ENCODE assay signal across 25 cellular contexts in genomic region chr7:20647051-20647450, GRCh38. TPM values are rescaled to one million over a fixed set of nuclear protein-coding genes. Genes with fewer than 3 reads are reported as not detected.
DNase-seq lines count a peak whose midpoint lies in the region; ATAC-seq and TF ChIP-seq lines count a peak whose summit lies in the region.
"Had no signal": no experiment of that assay in that cellular context is flagged by ENCODE, and none has a peak within 500 bp of the region (broad histone marks: within the 10 kb centered on the region; RNA-seq: fewer than 3 reads in every experiment).

No MANE protein-coding gene starts in this region.

- no peak overlapping the region for H3K4me2 ChIP-seq in fibroblast of lung (ENCODE audit: extremely low read depth, insufficient read depth, low read length)
- H3K4me2 ChIP-seq: KMS-11 had no signal

- no peaks in the 10 kb centered on the region for H3K4me1 ChIP-seq in breast epithelium
- H3K4me1 ChIP-seq in fibroblast of lung (ENCODE audit: control insufficient read depth, extremely low read depth, insufficient read depth, low read length) = no peaks in the 10 kb centered on the region
- H3K4me1 ChIP-seq: Peyer's patch had no signal

- no peaks in the 10 kb centered on the region for H3K27me3 Mint-ChIP-seq in MCF 10A (ENCODE audit: insufficient read depth, unreplicated experiment)

- no peak for TF ChIP-seq CTCF in breast epithelium (IDR thresholded peaks at IDR 0.05)
- no peak for TF ChIP-seq CTCF in MCF 10A (IDR thresholded peaks at IDR 0.05; ENCODE audit: unreplicated experiment)
- TF ChIP-seq CTCF in fibroblast of lung (conservative IDR thresholded peaks at IDR 0.05 in 1 of 2, IDR thresholded peaks at IDR 0.05 in 1 of 2; ENCODE audit: low read depth in 1 of 2, low read length in 2 of 2) = no peak

- intact Hi-C loops in breast epithelium (cut with DNase I; ENCODE audit: low total_unique reads) (no loop called here), MCF 10A (cut with micrococcal nuclease) (no loop called here)

- no peaks in the 10 kb centered on the region for H3K79me2 ChIP-seq in fibroblast of lung (ENCODE audit: control insufficient read depth, insufficient read depth, low read length)

- POLR2A ChIA-PET in MCF 10A (lab: Yijun Ruan, JAX) = interaction anchor here (1.0 kb wide), 1 partner anchor 11 kb away, joined by 3 read pairs; no protein-coding TSS in a partner anchor

- no peak for ATAC-seq in HG02981 (IDR thresholded peaks at IDR 0.05; ENCODE audit: unreplicated experiment)
- no peak for ATAC-seq in HG03139 (IDR thresholded peaks at IDR 0.05; ENCODE audit: unreplicated experiment)

- H3K4me1 Mint-ChIP-seq in MCF 10A (ENCODE audit: insufficient read depth, unreplicated experiment) = peaks cover 10% of the 10 kb centered on the region
- H3K4me1 Mint-ChIP-seq: CD14-positive monocyte had no signal

- H3K27me3 ChIP-seq in breast epithelium (no peaks in the 10 kb centered on the region), fibroblast of lung (ENCODE audit: control insufficient read depth, insufficient read depth, low read length) (no peaks in the 10 kb centered on the region)
- H3K27me3 ChIP-seq: Peyer's patch had no signal

- H2AFZ ChIP-seq in fibroblast of lung (ENCODE audit: low read length) = no peak overlapping the region

- no peaks in the 10 kb centered on the region for H4K20me1 ChIP-seq in fibroblast of lung (ENCODE audit: control insufficient read depth, extremely low read depth, insufficient read depth, low read length)

- BruUV-seq in MCF 10A (replicated peaks; lab: Mats Ljungman, UMichigan) = no TSS peak

- H3K36me3 Mint-ChIP-seq in MCF 10A (ENCODE audit: insufficient read depth, unreplicated experiment) = no peaks in the 10 kb centered on the region
- H3K36me3 Mint-ChIP-seq: CD14-positive monocyte had no signal

- TF ChIP-seq POLR2A in breast epithelium (IDR thresholded peaks at IDR 0.05) = no peak

- no peak overlapping the region for H3K27ac Mint-ChIP-seq in MCF 10A (ENCODE audit: low read depth, unreplicated experiment)
- H3K27ac Mint-ChIP-seq: CD14-positive monocyte, H9 had no signal

- no peak overlapping the region for H3K4me3 Mint-ChIP-seq in MCF 10A (ENCODE audit: unreplicated experiment)
- H3K4me3 Mint-ChIP-seq: CD14-positive monocyte, H9 had no signal

- no peaks in the 10 kb centered on the region for H3K36me3 ChIP-seq in breast epithelium
- no peaks in the 10 kb centered on the region for H3K36me3 ChIP-seq in fibroblast of lung (ENCODE audit: control insufficient read depth, insufficient read depth, low read length)
- H3K36me3 ChIP-seq: Peyer's patch had no signal

- H3K9ac ChIP-seq in fibroblast of lung (ENCODE audit: insufficient read depth, low read length) = no peak overlapping the region
- H3K9ac ChIP-seq: KMS-11 had no signal

- DNase-seq in breast epithelium (ENCODE audit: low spot score in 2 of 2) (no peak), MCF 10A (ENCODE audit: unreplicated experiment) (no peak), fibroblast of lung (ENCODE audit: low read depth in 2 of 2) (peak; percentile 1 to 49), renal cortical epithelial cell (ENCODE audit: low read depth) (peak; percentile 42), NCI-H82 (lab: John Stamatoyannopoulos, UW) (no peak), dedifferentiated amniotic fluid mesenchymal stem cell (ENCODE audit: extremely low spot score) (no peak)
- DNase-seq: COR-L47; DMS 273 treated with DMSO at 0.1 percent for 48 hours; H9; MM.1S; NCI-H1092 treated with DMSO at 0.1 percent for 48 hours; NCI-H146; NCI-H2081; NCI-H2171 treated with DMSO at 0.1 percent for 48 hours; NCI-H446 treated with DMSO at 0.1 percent for 48 hours; NK-92 treated with Interleukin-12 subunit alpha and Interleukin-12 subunit beta, amount 100 ng/mL, for 24 hours; Peyer's patch had no signal

- no peaks in the 10 kb centered on the region for H3K9me3 ChIP-seq in breast epithelium
- H3K9me3 ChIP-seq in fibroblast of lung (ENCODE audit: control insufficient read depth, insufficient read depth, low read depth, low read length) = no peaks in the 10 kb centered on the region
- H3K9me3 ChIP-seq: Peyer's patch had no signal

- peak overlapping the region; percentile 46 to 63 for H3K27ac ChIP-seq in breast epithelium
- no peak overlapping the region for H3K27ac ChIP-seq in fibroblast of lung (ENCODE audit: insufficient read depth, low read length)
- H3K27ac ChIP-seq: 22Rv1, HL-60, KMS-11, Peyer's patch had no signal

- H3K9me3 Mint-ChIP-seq in MCF 10A (ENCODE audit: unreplicated experiment) = no peaks in the 10 kb centered on the region
- H3K9me3 Mint-ChIP-seq: CD14-positive monocyte had no signal

- H3K4me3 ChIP-seq in breast epithelium (no peak overlapping the region), fibroblast of lung (replicated peaks in 1 of 4; ENCODE audit: control extremely low read depth in 1 of 4, insufficient read depth in 1 of 4, low read depth in 3 of 4, low read length in 4 of 4) (no peak overlapping the region)
- H3K4me3 ChIP-seq: Peyer's patch had no signal

- CTCF ChIA-PET in MCF 10A (lab: Yijun Ruan, JAX) = interaction anchor here (1.0 to 1.9 kb wide), 5 partner anchors 31 to 934 kb away, joined by 3 to 10 read pairs (median 3); partner anchors contain the start of gene ABCB5

RNA-seq across cellular contexts. Expression of gene ABCB5, which starts 31.6 kb away (rescaled TPM):
- 1 to 10 TPM; 4.7 to 7.4 (median 5.6) TPM for total RNA-seq in breast epithelium
- not detected in 2 replicates for total RNA-seq in MCF 10A (2022)
- 0.17 and 0.26 TPM in 2 replicates for total RNA-seq in fibroblast of lung
- not detected in 2 replicates for polyA plus RNA-seq in fibroblast of lung
- not detected in 2 replicates for polyA plus RNA-seq in fibroblast of lung (2012)
- not detected in 2 replicates for polyA minus RNA-seq in fibroblast of lung (ENCODE audit: low replicate concordance)
- 0.10 TPM in 1 of 2 replicates, not detected in the other for total RNA-seq in renal cortical epithelial cell
- total RNA-seq: H9, HT1080 had no signal
- polyA plus RNA-seq: AG04450, CD14-positive monocyte had no signal

Comparison
In these comparisons a context has a peak if more than half of its experiments do, and no peak if none do; other contexts are left out.
1. DNase-seq: peak in fibroblast of lung (2 of 2) and renal cortical epithelial cell (single experiment); none in breast epithelium (0 of 2), MCF 10A (single experiment), NCI-H82 (single experiment) and dedifferentiated amniotic fluid mesenchymal stem cell (single experiment).